ENCODE assay signal across 8 cellular contexts in the genomic region with DNA sequence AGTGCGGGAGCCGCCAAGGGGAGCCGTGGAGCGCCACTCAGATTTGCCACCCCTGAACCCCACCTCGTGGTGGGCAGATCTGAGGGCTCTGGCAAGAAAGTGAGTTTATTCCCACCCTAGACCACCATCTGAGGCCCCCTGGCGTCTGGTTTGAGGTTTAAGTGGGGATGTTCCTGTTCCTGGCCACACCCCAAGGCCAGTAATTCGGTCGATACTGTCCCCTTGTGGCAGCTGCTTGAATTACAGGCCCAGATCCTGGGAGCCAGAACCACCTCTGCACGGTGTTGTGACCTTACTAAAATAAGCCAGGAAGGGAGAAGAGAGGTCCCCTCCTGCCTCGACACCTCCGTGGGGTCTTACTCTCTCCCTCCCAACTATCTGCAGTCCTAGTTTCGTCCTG. TPM values are rescaled to one million over a fixed set of nuclear protein-coding genes. Genes with fewer than 3 reads are reported as not detected.
DNase-seq lines count a peak whose midpoint lies in the region; ATAC-seq, FAIRE-seq and TF ChIP-seq lines count a peak whose summit lies in the region.

No MANE protein-coding gene starts in this region.

- no TSS peak for BruUV-seq in K562 (replicated peaks; lab: Mats Ljungman, UMichigan)

- no peaks in the 10 kb centered on the region for H3K79me2 ChIP-seq in K562 (ENCODE audit: control insufficient read depth, insufficient read depth, low read length)

- H3K27me3 ChIP-seq in K562 (ENCODE audit: control insufficient read depth in 2 of 2, insufficient read depth in 2 of 2, low read length in 2 of 2) (no peaks in the 10 kb centered on the region), psoas muscle (ENCODE audit: insufficient read depth in 3 of 3, low read length in 2 of 3) (no peaks in the 10 kb centered on the region)

- TF ChIP-seq EP300 in K562 (IDR thresholded peaks at IDR 0.05; ENCODE audit: low read length) = no peak

- FAIRE-seq in K562 (lab: Jason Lieb, UNC) = peak; percentile 85

- TF ChIP-seq RAD21 in K562 (CRISPR knock-in tag; conservative IDR thresholded peaks at IDR 0.05 in 1 of 2, IDR thresholded peaks at IDR 0.05 in 1 of 2) = peak; percentile 14 to 58; a peak in 3 of 4 replicates

- no peak overlapping the region for H3K9ac ChIP-seq in K562 (ENCODE audit: insufficient read depth in 1 of 2, low read depth in 2 of 2, low read length in 2 of 2)

- CTCF ChIA-PET in K562 (lab: Yijun Ruan, JAX; ENCODE audit: low intra/inter-chr PET ratio) = no interaction called here

- in situ Hi-C loops in K562 (cut with MboI) = loop anchor here (10.0 to 25.0 kb wide), 2 partner anchors 103 to 1231 kb away; no protein-coding TSS in a partner anchor

- WGBS in K562 (ENCODE audit: insufficient coverage, low coverage, missing lambda C conversion rate) = 82% methylated on average over 12 of the region's 12 CpGs
- 80 to 81% (median 81%) methylated on average over 12 of the region's 12 CpGs for WGBS in psoas muscle, 3 donors

- peaks cover 45% of the 10 kb centered on the region for H3K36me3 ChIP-seq in K562 (ENCODE audit: control insufficient read depth, insufficient read depth, low read length)
- H3K36me3 ChIP-seq in psoas muscle (ENCODE audit: insufficient read depth in 1 of 2, low read depth in 1 of 2) = peaks cover 6 to 88% of the 10 kb centered on the region in 2 donors

- H3K4me3 ChIP-seq in K562 (no peak overlapping the region), psoas muscle (no peak overlapping the region)

- H3K27ac ChIP-seq in K562 (ENCODE audit: extremely low read depth, low read depth, low read length) = no peak overlapping the region
- H3K27ac ChIP-seq in psoas muscle = no peak overlapping the region

- no peaks in the 10 kb centered on the region for H4K20me1 ChIP-seq in K562 (replicated peaks; ENCODE audit: control insufficient read depth, insufficient read depth, low read length)

- ATAC-seq in K562 (peak; percentile 88), psoas muscle (no peak), HG02970 (IDR thresholded peaks at IDR 0.05; ENCODE audit: low FRiP score, unreplicated experiment) (no peak), HG03159 (IDR thresholded peaks at IDR 0.05; ENCODE audit: unreplicated experiment) (no peak), HG03175 (IDR thresholded peaks at IDR 0.05; ENCODE audit: unreplicated experiment) (no peak)

- H3K9me3 ChIP-seq in K562 (replicated peaks; ENCODE audit: control insufficient read depth, insufficient read depth, low read depth, low read length) = peaks cover 5% of the 10 kb centered on the region; the same call in 1 of the 2 replicates
- H3K9me3 ChIP-seq in psoas muscle = no peaks in the 10 kb centered on the region

- peaks cover 2 to 37% of the 10 kb centered on the region in 2 experiments; a peak in 1 of 5 replicates for H3K4me1 ChIP-seq in K562 (replicated peaks in 1 of 2; ENCODE audit: control insufficient read depth in 2 of 2, insufficient read depth in 2 of 2, low read length in 2 of 2)
- peaks cover under 1% of the 10 kb centered on the region for H3K4me1 ChIP-seq in psoas muscle

- peaks cover 3% of the 10 kb centered on the region for H3K9me1 ChIP-seq in K562 (ENCODE audit: control insufficient read depth, insufficient read depth, low read length)

- intact Hi-C loops in K562 (cut with micrococcal nuclease) (no loop called here), psoas muscle (cut with DNase I) (no loop called here)

- H3K4me2 ChIP-seq in K562 (ENCODE audit: insufficient read depth, low read length) = no peak overlapping the region

- DNase-seq in GM10266 (ENCODE audit: extremely low spot score) (peak; percentile 51), MV-4-11 (lab: John Stamatoyannopoulos, UW) (peak; percentile 68), K562 (ENCODE audit: extremely low read depth in 1 of 4, low spot score in 3 of 4) (peak; percentile 62 to 84 (median 76)), psoas muscle (no peak), NCI-H2107 treated with DMSO at 0.1 percent for 48 hours (lab: John Stamatoyannopoulos, UW; ENCODE audit: unreplicated experiment) (no peak)

- TF ChIP-seq CTCF in GM10266 (IDR thresholded peaks at IDR 0.05; ENCODE audit: control insufficient read depth, insufficient read depth, low read depth, missing control alignments) (peak; percentile 33), K562 (IDR thresholded peaks at IDR 0.05 in 2 of 3, conservative IDR thresholded peaks at IDR 0.05 in 1 of 3; ENCODE audit: insufficient read depth in 2 of 3, low read depth in 1 of 3, low read length in 3 of 3) (peak; percentile 88 to 98 (median 93)), psoas muscle (IDR thresholded peaks at IDR 0.05) (peak; percentile 35)

- no peak overlapping the region for H2AFZ ChIP-seq in K562 (ENCODE audit: low read depth, low read length)

- TF ChIP-seq POLR2A in K562 (conservative IDR thresholded peaks at IDR 0.05) = no peak

- POLR2A ChIA-PET in K562 (lab: Yijun Ruan, JAX) = interaction anchor here (2.3 kb wide), 1 partner anchor 12 kb away, joined by 9 read pairs; no protein-coding TSS in a partner anchor

RNA-seq across cellular contexts. Expression of gene LAT, which starts 3.3 kb away (rescaled TPM):
- total RNA-seq in K562 (2011; cell fraction: chromatin; rRNA removed; ENCODE audit: low replicate concordance) = 11.1 and 32.8 TPM in 2 replicates
- 20.5 and 21.2 TPM in 2 replicates for total RNA-seq in K562 (2011; cell fraction: nucleolus; rRNA removed)
- 12.8 and 19.2 TPM in 2 replicates for total RNA-seq in K562 (2011; cell fraction: nucleoplasm; rRNA removed)
- 0.95 and 2.1 TPM in 2 replicates for total RNA-seq in K562 (2014; rRNA removed)
- 0.22 and 0.40 TPM in 2 replicates for total RNA-seq in K562 (2014; rRNA removed; fragmentation: Illumina TruSeq; extraction: Trizol)
- 2.0 and 2.3 TPM in 2 replicates for total RNA-seq in K562 (2015; rRNA removed; fragmentation: Illumina TruSeq; extraction: Trizol)
- 2.9 and 4.2 TPM in 2 replicates for total RNA-seq in K562 (2021)
- polyA plus RNA-seq in K562 (2011; rRNA removed) = 1.9 and 2.0 TPM in 2 replicates
- 0.86 and 2.0 TPM in 2 replicates for polyA plus RNA-seq in K562 (2011; cell fraction: cytosol; rRNA removed)
- 22.2 and 50.9 TPM in 2 replicates for polyA plus RNA-seq in K562 (2011; cell fraction: nucleus; rRNA removed)
- 2.9 and 5.7 TPM in 2 replicates for polyA plus RNA-seq in K562 (2012)
- 1.3 and 1.7 TPM in 2 replicates for polyA plus RNA-seq in K562 (2014; fragmentation: Illumina TruSeq; extraction: Trizol)
- polyA plus RNA-seq in K562 (2014; fragmentation: Nextera tagmentation; extraction: Ambion mirVana) = under 1 TPM; 0.59 to 0.63 TPM
- polyA plus RNA-seq in K562 (2014; rRNA removed) = 1.6 and 3.2 TPM in 2 replicates
- 0.24 and 0.25 TPM in 2 replicates for polyA minus RNA-seq in K562 (2011; rRNA and poly(A)+ RNA removed)
- 0.29 TPM in 1 of 2 replicates, not detected in the other for polyA minus RNA-seq in K562 (2011; cell fraction: cytosol; rRNA and poly(A)+ RNA removed)
- 2.2 and 3.0 TPM in 2 replicates for polyA minus RNA-seq in K562 (2011; cell fraction: nucleus; rRNA and poly(A)+ RNA removed)
- total RNA-seq in psoas muscle = 1 to 10 TPM; 1.6 to 2.0 (median 1.7) TPM
- 1 to 10 TPM; 1.7 to 2.1 (median 1.8) TPM for polyA plus RNA-seq in psoas muscle

RNA-seq across cellular contexts. Expression of gene SPNS1, which starts 6.9 kb away (rescaled TPM):
- 27.4 and 88.8 TPM in 2 replicates for total RNA-seq in K562 (2011; cell fraction: chromatin; rRNA removed; ENCODE audit: low replicate concordance)
- total RNA-seq in K562 (2011; cell fraction: nucleolus; rRNA removed) = 112 and 138 TPM in 2 replicates
- total RNA-seq in K562 (2011; cell fraction: nucleoplasm; rRNA removed) = 66.3 and 72.9 TPM in 2 replicates
- total RNA-seq in K562 (2014; rRNA removed) (37.8 and 48.4 TPM in 2 replicates), K562 (2014; rRNA removed; fragmentation: Illumina TruSeq; extraction: Trizol) (6.2 and 9.0 TPM in 2 replicates), K562 (2015; rRNA removed; fragmentation: Illumina TruSeq; extraction: Trizol) (13.7 and 16.3 TPM in 2 replicates), K562 (2021) (64.9 and 69.8 TPM in 2 replicates), psoas muscle (10 to 100 TPM; 12.9 to 20.3 (median 16.1) TPM)
- polyA plus RNA-seq in K562 (2011; rRNA removed) (12.3 and 20.6 TPM in 2 replicates), K562 (2014; fragmentation: Illumina TruSeq; extraction: Trizol) (22.2 and 38.7 TPM in 2 replicates), K562 (2014; fragmentation: Nextera tagmentation; extraction: Ambion mirVana) (1 to 10 TPM in 1 of 2 experiments, under 1 TPM in 1; 0.58 to 2.9 TPM), K562 (2014; rRNA removed) (37.8 and 40.6 TPM in 2 replicates), psoas muscle (10 to 100 TPM; 21.9 to 46.9 (median 38.0) TPM)
- polyA plus RNA-seq in K562 (2011; cell fraction: cytosol; rRNA removed) = 18.6 and 53.9 TPM in 2 replicates
- 31.4 and 74.3 TPM in 2 replicates for polyA plus RNA-seq in K562 (2011; cell fraction: nucleus; rRNA removed)
- polyA plus RNA-seq in K562 (2012) = 47.4 and 49.1 TPM in 2 replicates
- polyA minus RNA-seq in K562 (2011; rRNA and poly(A)+ RNA removed) = 13.2 and 15.6 TPM in 2 replicates
- 22.8 and 23.5 TPM in 2 replicates for polyA minus RNA-seq in K562 (2011; cell fraction: cytosol; rRNA and poly(A)+ RNA removed)
- polyA minus RNA-seq in K562 (2011; cell fraction: nucleus; rRNA and poly(A)+ RNA removed) = 7.0 and 9.0 TPM in 2 replicates

RNA-seq across cellular contexts. Expression of gene NFATC2IP, which starts 30.8 kb away (rescaled TPM):
- total RNA-seq in K562 (2011; cell fraction: chromatin; rRNA removed; ENCODE audit: low replicate concordance) = 277 and 436 TPM in 2 replicates
- 228 and 264 TPM in 2 replicates for total RNA-seq in K562 (2011; cell fraction: nucleolus; rRNA removed)
- total RNA-seq in K562 (2011; cell fraction: nucleoplasm; rRNA removed) = 253 and 320 TPM in 2 replicates
- total RNA-seq in K562 (2014; rRNA removed) (45.5 and 67.2 TPM in 2 replicates), K562 (2014; rRNA removed; fragmentation: Illumina TruSeq; extraction: Trizol) (45.9 and 46.9 TPM in 2 replicates), K562 (2015; rRNA removed; fragmentation: Illumina TruSeq; extraction: Trizol) (40.6 and 41.5 TPM in 2 replicates), K562 (2021) (49.2 and 54.3 TPM in 2 replicates), psoas muscle (10 to 100 TPM; 17.6 to 20.4 (median 18.8) TPM)
- polyA plus RNA-seq in K562 (2011; rRNA removed) (100 and 106 TPM in 2 replicates), K562 (2014; fragmentation: Illumina TruSeq; extraction: Trizol) (55.1 and 62.0 TPM in 2 replicates), K562 (2014; fragmentation: Nextera tagmentation; extraction: Ambion mirVana) (10 to 100 TPM; 15.6 to 16.1 TPM), K562 (2014; rRNA removed) (73.7 and 80.9 TPM in 2 replicates), psoas muscle (10 to 100 TPM; 10.6 to 16.4 (median 16.2) TPM)
- 49.6 and 74.5 TPM in 2 replicates for polyA plus RNA-seq in K562 (2011; cell fraction: cytosol; rRNA removed)
- 240 and 326 TPM in 2 replicates for polyA plus RNA-seq in K562 (2011; cell fraction: nucleus; rRNA removed)
- 40.3 and 56.4 TPM in 2 replicates for polyA plus RNA-seq in K562 (2012)
- polyA minus RNA-seq in K562 (2011; rRNA and poly(A)+ RNA removed) = 54.5 TPM in 2 replicates
- 15.4 and 21.7 TPM in 2 replicates for polyA minus RNA-seq in K562 (2011; cell fraction: cytosol; rRNA and poly(A)+ RNA removed)
- polyA minus RNA-seq in K562 (2011; cell fraction: nucleus; rRNA and poly(A)+ RNA removed) = 70.1 and 82.0 TPM in 2 replicates

RNA-seq across cellular contexts. Expression of gene CD19, which starts 49.7 kb away (rescaled TPM):
- 1.8 TPM in 1 of 2 replicates, not detected in the other for total RNA-seq in K562 (2011; cell fraction: chromatin; rRNA removed; ENCODE audit: low replicate concordance)
- 1.2 and 1.8 TPM in 2 replicates for total RNA-seq in K562 (2011; cell fraction: nucleolus; rRNA removed)
- total RNA-seq in K562 (2011; cell fraction: nucleoplasm; rRNA removed) = 0.76 and 1.0 TPM in 2 replicates
- total RNA-seq in K562 (2014; rRNA removed) = 2.8 and 4.0 TPM in 2 replicates
- total RNA-seq in K562 (2014; rRNA removed; fragmentation: Illumina TruSeq; extraction: Trizol) = 1.2 and 1.3 TPM in 2 replicates
- total RNA-seq in K562 (2015; rRNA removed; fragmentation: Illumina TruSeq; extraction: Trizol) = 3.3 and 4.0 TPM in 2 replicates
- 3.0 and 3.7 TPM in 2 replicates for total RNA-seq in K562 (2021)
- polyA plus RNA-seq in K562 (2011; rRNA removed) = 1.4 and 2.1 TPM in 2 replicates
- polyA plus RNA-seq in K562 (2011; cell fraction: cytosol; rRNA removed) = 4.8 and 6.7 TPM in 2 replicates
- polyA plus RNA-seq in K562 (2011; cell fraction: nucleus; rRNA removed) = 1.9 and 2.5 TPM in 2 replicates
- 4.0 and 6.3 TPM in 2 replicates for polyA plus RNA-seq in K562 (2012)
- polyA plus RNA-seq in K562 (2014; fragmentation: Illumina TruSeq; extraction: Trizol) = 1.3 and 3.3 TPM in 2 replicates
- under 1 TPM in 1 of 2 experiments, not detected in 1; 0.27 TPM for polyA plus RNA-seq in K562 (2014; fragmentation: Nextera tagmentation; extraction: Ambion mirVana)
- 2.6 and 4.1 TPM in 2 replicates for polyA plus RNA-seq in K562 (2014; rRNA removed)
- polyA minus RNA-seq in K562 (2011; rRNA and poly(A)+ RNA removed) = 0.33 and 0.60 TPM in 2 replicates
- polyA minus RNA-seq in K562 (2011; cell fraction: cytosol; rRNA and poly(A)+ RNA removed) = 3.4 TPM in 1 of 2 replicates, not detected in the other
- polyA minus RNA-seq in K562 (2011; cell fraction: nucleus; rRNA and poly(A)+ RNA removed) = 0.40 and 1.3 TPM in 2 replicates
- under 1 TPM in 2 of 4 donors, not detected in 2; 0.12 to 0.32 TPM for total RNA-seq in psoas muscle
- under 1 TPM in 2 of 3 donors, not detected in 1; 0.10 to 0.17 TPM for polyA plus RNA-seq in psoas muscle

RNA-seq across cellular contexts. Expression of gene RABEP2, which starts 56.5 kb away (rescaled TPM):
- 11.5 and 16.7 TPM in 2 replicates for total RNA-seq in K562 (2011; cell fraction: chromatin; rRNA removed; ENCODE audit: low replicate concordance)
- 12.7 and 13.3 TPM in 2 replicates for total RNA-seq in K562 (2011; cell fraction: nucleolus; rRNA removed)
- 7.5 and 12.1 TPM in 2 replicates for total RNA-seq in K562 (2011; cell fraction: nucleoplasm; rRNA removed)
- 13.4 and 14.4 TPM in 2 replicates for total RNA-seq in K562 (2014; rRNA removed)
- 1.3 and 2.4 TPM in 2 replicates for total RNA-seq in K562 (2014; rRNA removed; fragmentation: Illumina TruSeq; extraction: Trizol)
- total RNA-seq in K562 (2015; rRNA removed; fragmentation: Illumina TruSeq; extraction: Trizol) = 10.1 and 11.0 TPM in 2 replicates
- 7.9 and 10.6 TPM in 2 replicates for total RNA-seq in K562 (2021)
- polyA plus RNA-seq in K562 (2011; rRNA removed) = 3.5 and 4.9 TPM in 2 replicates
- polyA plus RNA-seq in K562 (2011; cell fraction: cytosol; rRNA removed) = 3.5 and 6.3 TPM in 2 replicates
- 8.3 and 10.7 TPM in 2 replicates for polyA plus RNA-seq in K562 (2011; cell fraction: nucleus; rRNA removed)
- 9.7 and 12.6 TPM in 2 replicates for polyA plus RNA-seq in K562 (2012)
- polyA plus RNA-seq in K562 (2014; fragmentation: Illumina TruSeq; extraction: Trizol) = 1.6 and 4.5 TPM in 2 replicates
- polyA plus RNA-seq in K562 (2014; fragmentation: Nextera tagmentation; extraction: Ambion mirVana) = under 1 TPM; 0.15 to 0.20 TPM
- 10.3 and 16.6 TPM in 2 replicates for polyA plus RNA-seq in K562 (2014; rRNA removed)
- polyA minus RNA-seq in K562 (2011; rRNA and poly(A)+ RNA removed) = 2.9 and 3.5 TPM in 2 replicates
- polyA minus RNA-seq in K562 (2011; cell fraction: cytosol; rRNA and poly(A)+ RNA removed) = 1.8 and 4.3 TPM in 2 replicates
- polyA minus RNA-seq in K562 (2011; cell fraction: nucleus; rRNA and poly(A)+ RNA removed) = 4.1 and 4.6 TPM in 2 replicates
- 1 to 10 TPM; 3.1 to 7.0 (median 5.2) TPM for total RNA-seq in psoas muscle
- 10 to 100 TPM in 1 of 3 donors, 1 to 10 TPM in 2; 6.2 to 22.8 (median 8.2) TPM for polyA plus RNA-seq in psoas muscle

Comparison
In these comparisons a context has a peak if more than half of its experiments do, and no peak if none do; other contexts are left out.
1. DNase-seq: peak in GM10266 (single experiment), MV-4-11 (single experiment) and K562 (4 of 4); none in psoas muscle (0 of 2) and NCI-H2107 treated with DMSO at 0.1 percent for 48 hours (single experiment).
2. CTCF ChIP-seq: peak in every context shown above with its lines; median percentile 93 in K562; 35 in psoas muscle; 33 in GM10266.